Comparison of ENCODE assay signal across 27 cellular contexts in genomic region chr21:27771938-27772505, GRCh38.
"Had no signal": no experiment of that assay in that cellular context is flagged by ENCODE, and none has a peak within 500 bp of the region (broad histone marks: within the 10 kb centered on the region; RNA-seq: fewer than 3 reads in every experiment).

No MANE protein-coding gene starts in this region.

- H3K27me3 Mint-ChIP-seq: naive B cell; stimulated activated memory B cell treated with anti-CD40 and anti-IgM and Interleukin-4, amounts not matched to agents 10 μg/mL and 1 μg/mL and 100 μg/mL, for 72 hours; T-helper 17 cell had no signal

- H3K4me3 Mint-ChIP-seq: activated naive CD4-positive, alpha-beta T cell treated with anti-CD3 and anti-CD28 coated beads for 36 hours; activated T-cell treated with anti-CD3 and anti-CD28 coated beads, Interleukin-2, amount 50 U/mL, for 72 hours; naive B cell; stimulated activated memory B cell treated with anti-CD40 and anti-IgM and Interleukin-4, amounts not matched to agents 10 μg/mL and 1 μg/mL and 100 μg/mL, for 72 hours; T-helper 17 cell had no signal

- H3K4me1 ChIP-seq: foreskin keratinocyte, testis, vagina had no signal

- DNase-seq: activated CD4-positive, alpha-beta T cell treated with anti-CD3 and anti-CD28 coated beads for 4 hours; activated CD4-positive, alpha-beta T cell treated with anti-CD3 and anti-CD28 coated beads, Interleukin-2, amount 50 U/mL, for 48 hours; activated CD4-positive, CD25-positive, alpha-beta regulatory T cell; activated effector memory CD4-positive, alpha-beta T cell treated with Interleukin-2 at 50 U/mL for 16 hours; activated naive CD4-positive, alpha-beta T cell treated with anti-CD3 and anti-CD28 coated beads for 36 hours; activated T-cell treated with anti-CD3 and anti-CD28 coated beads, Interleukin-2, amount 50 U/mL, for 72 hours; cerebellar nuclear complex; erythroblast; foreskin keratinocyte; hypothalamus; left colon; lower lobe of right lung; mesendoderm; mucosa of descending colon; naive B cell; nucleus accumbens; posterior cingulate gyrus; stimulated activated CD4-positive, alpha-beta T cell treated with anti-CD3 and anti-CD28 coated beads, Interleukin-15, amount 100 ng/mL, for 24 hours; T-helper 17 cell; testis; trophoblast cell had no signal

- H3K27me3 ChIP-seq: foreskin keratinocyte, testis, vagina had no signal

- H3K4me2 ChIP-seq: smooth muscle cell had no signal

- H3K9me3 ChIP-seq: lower lobe of right lung, mucosa of descending colon, testis, vagina had no signal

- H3K36me3 Mint-ChIP-seq: naive B cell; stimulated activated memory B cell treated with anti-CD40 and anti-IgM and Interleukin-4, amounts not matched to agents 10 μg/mL and 1 μg/mL and 100 μg/mL, for 72 hours had no signal

- ATAC-seq: activated T-cell treated with anti-CD3 and anti-CD28 coated beads, Interleukin-2, amount 50 U/mL, for 72 hours; foreskin keratinocyte; left colon; lower lobe of right lung; mucosa of descending colon; sciatic nerve; stimulated activated memory B cell treated with anti-CD40 and anti-IgM and Interleukin-4, amounts not matched to agents 10 μg/mL and 1 μg/mL and 100 μg/mL, for 72 hours; T-helper 17 cell had no signal

- H3K36me3 ChIP-seq: lower lobe of right lung, vagina had no signal

- H3K27ac Mint-ChIP-seq: activated naive CD4-positive, alpha-beta T cell treated with anti-CD3 and anti-CD28 coated beads for 36 hours; activated T-cell treated with anti-CD3 and anti-CD28 coated beads, Interleukin-2, amount 50 U/mL, for 72 hours; naive B cell; stimulated activated memory B cell treated with anti-CD40 and anti-IgM and Interleukin-4, amounts not matched to agents 10 μg/mL and 1 μg/mL and 100 μg/mL, for 72 hours; T-helper 17 cell had no signal

- H3K4me3 ChIP-seq: coronary artery, lower lobe of right lung, mucosa of descending colon, smooth muscle cell, testis, vagina had no signal

- FAIRE-seq: islet of Langerhans had no signal

- H3K4me1 Mint-ChIP-seq: naive B cell; stimulated activated memory B cell treated with anti-CD40 and anti-IgM and Interleukin-4, amounts not matched to agents 10 μg/mL and 1 μg/mL and 100 μg/mL, for 72 hours; T-helper 17 cell had no signal

- H3K27ac ChIP-seq: coronary artery, foreskin keratinocyte, lower lobe of right lung, testis, vagina had no signal

- H3K9me3 Mint-ChIP-seq: activated naive CD4-positive, alpha-beta T cell treated with anti-CD3 and anti-CD28 coated beads for 36 hours had no signal
